ENCODE assay signal across 1 cellular context in the genomic region with DNA sequence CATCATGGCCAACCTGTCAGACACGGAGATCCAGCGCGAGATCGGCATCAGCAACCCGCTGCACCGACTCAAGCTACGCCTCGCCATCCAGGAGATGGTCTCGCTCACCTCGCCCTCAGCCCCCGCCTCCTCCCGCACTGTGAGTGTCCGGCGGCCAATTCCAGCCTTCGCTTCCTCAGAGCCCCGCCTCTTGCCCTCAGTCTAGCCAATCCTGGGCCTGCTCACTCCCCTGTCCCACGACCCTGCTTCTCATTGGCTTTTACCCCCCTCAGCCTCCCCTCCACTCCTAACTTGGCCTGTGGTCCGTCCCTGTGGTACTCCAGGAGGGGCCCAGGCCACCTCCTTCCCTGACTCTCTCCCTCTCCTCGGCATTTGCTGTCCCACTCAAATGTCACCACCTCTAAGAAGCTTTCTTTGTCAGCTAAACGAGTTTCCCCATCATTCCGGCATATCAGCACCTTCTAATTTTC.
TF ChIP-seq lines count a peak whose summit lies in the region.

No MANE protein-coding gene starts in this region.

TF ChIP-seq in GM23338, 12 proteins besides CTCF, POLR2A, EP300 and RAD21:
- peak; percentile 69 for TF ChIP-seq POLR2AphosphoS5 (IDR thresholded peaks at IDR 0.05; ENCODE audit: low read depth)
- no peak for TF ChIP-seq EZH2 (IDR thresholded peaks at IDR 0.05; ENCODE audit: low read depth, unreplicated experiment)
- no peak for TF ChIP-seq REST (IDR thresholded peaks at IDR 0.05; ENCODE audit: unreplicated experiment)
- no peak for TF ChIP-seq ZNF462 (CRISPR knock-in tag; IDR thresholded peaks at IDR 0.05)
- TF ChIP-seq ZNF331 (CRISPR knock-in tag; IDR thresholded peaks at IDR 0.05; ENCODE audit: low read depth) = no peak
- TF ChIP-seq CREB1 (CRISPR knock-in tag; IDR thresholded peaks at IDR 0.05; ENCODE audit: low read depth) = no peak
- no peak for TF ChIP-seq ZNF114 (CRISPR knock-in tag; IDR thresholded peaks at IDR 0.05)
